In genomic region chr12:79689477-79690155, GRCh38 we compare ENCODE assay signal across 8 cellular contexts. TPM values are rescaled to one million over a fixed set of nuclear protein-coding genes. Genes with fewer than 3 reads are reported as not detected.
DNase-seq lines count a peak whose midpoint lies in the region; ATAC-seq, FAIRE-seq and TF ChIP-seq lines count a peak whose summit lies in the region.

No MANE protein-coding gene starts in this region.

- H3K36me3 ChIP-seq in PC-3 (ENCODE audit: low read depth, low read length) (no peaks in the 10 kb centered on the region), breast epithelium (no peaks in the 10 kb centered on the region), kidney (ENCODE audit: control insufficient read depth in 1 of 2, insufficient read depth in 2 of 2, low read length in 2 of 2) (no peaks in the 10 kb centered on the region), spleen (no peaks in the 10 kb centered on the region)

- ATAC-seq in GM18873 (IDR thresholded peaks at IDR 0.05; ENCODE audit: low FRiP score, unreplicated experiment) = peak; percentile 10
- peak; percentile 38 for ATAC-seq in HG03045 (IDR thresholded peaks at IDR 0.05; ENCODE audit: unreplicated experiment)
- ATAC-seq in PC-3 = no peak

- peaks cover 26% of the 10 kb centered on the region for H4K20me1 ChIP-seq in PC-3 (ENCODE audit: low read length)

- 0 to 1% (median 1%) methylated on average over 13 to 68 of the region's 68 CpGs for WGBS in spleen, 5 donors

- peak overlapping the region; percentile 75 for H3K9ac ChIP-seq in PC-3 (ENCODE audit: low read length)
- H3K9ac ChIP-seq in kidney (ENCODE audit: low read length in 2 of 2) = peak overlapping the region; percentile 79 to 89

- H3K9me2 ChIP-seq in PC-3 (replicated peaks; ENCODE audit: low read length) = no peaks in the 10 kb centered on the region

- peak overlapping the region; percentile 71 for H2AFZ ChIP-seq in PC-3 (ENCODE audit: low read length)

- peaks cover 55% of the 10 kb centered on the region for H3K79me2 ChIP-seq in PC-3 (ENCODE audit: low read length)

- TF ChIP-seq POLR2A in breast epithelium (IDR thresholded peaks at IDR 0.05) = no peak
- TF ChIP-seq POLR2A in spleen (IDR thresholded peaks at IDR 0.05) = no peak

- BruUV-seq in PC-3 (replicated peaks; lab: Mats Ljungman, UMichigan) = no TSS peak

- CTCF ChIA-PET in PC-3 (lab: Charles Lee) = interaction anchor here (0.6 to 1.0 kb wide), 2 partner anchors 51 to 157 kb away, joined by 3 read pairs; no protein-coding TSS in a partner anchor

- H3K4me1 ChIP-seq in PC-3 (ENCODE audit: insufficient read depth, low read length) (peaks cover 48% of the 10 kb centered on the region), breast epithelium (peaks cover 0 to 9% of the 10 kb centered on the region in 2 donors), kidney (ENCODE audit: control insufficient read depth in 1 of 2, insufficient read depth in 1 of 2, low read depth in 1 of 2, low read length in 2 of 2) (peaks cover 0 to 11% of the 10 kb centered on the region in 2 donors), spleen (peaks cover 10 to 59% (median 36%) of the 10 kb centered on the region in 6 donors)

- DNase-seq in COLO829 (ENCODE audit: low spot score) (peak; percentile 8), PC-3 (peak; percentile 61), breast epithelium (ENCODE audit: low spot score in 2 of 2) (peak in 1 of 2 donors; percentile 58), kidney (peak; percentile 80), spleen (peak; percentile 91), NCI-H128 (lab: John Stamatoyannopoulos, UW; ENCODE audit: unreplicated experiment) (no peak)

- H3K27ac ChIP-seq in PC-3 (ENCODE audit: low read length) = peak overlapping the region; percentile 67
- peak overlapping the region; percentile 94 to 98 for H3K27ac ChIP-seq in breast epithelium
- peak overlapping the region; percentile 94 to 98 for H3K27ac ChIP-seq in kidney (ENCODE audit: low read depth in 2 of 2, low read length in 2 of 2)
- peak overlapping the region; percentile 68 to 84 (median 76) for H3K27ac ChIP-seq in spleen

- intact Hi-C loops in PC-3 (cut with micrococcal nuclease) = loop anchor here (2.0 to 5.0 kb wide), 3 partner anchors 51 to 498 kb away; no protein-coding TSS in a partner anchor
- intact Hi-C loops in breast epithelium (cut with DNase I; ENCODE audit: low total_unique reads) = loop anchor here (10.0 kb wide), 1 partner anchor 125 kb away; no protein-coding TSS in a partner anchor
- intact Hi-C loops in kidney (cut with DNase I) = no loop called here
- intact Hi-C loops in spleen (cut with DNase I; ENCODE audit: low total_unique reads) = no loop called here

- POLR2A ChIA-PET in PC-3 (lab: Charles Lee; ENCODE audit: unreplicated experiment) = interaction anchor here (1.5 kb wide), 1 partner anchor 142 kb away, joined by 12 read pairs; no protein-coding TSS in a partner anchor

- H3K9me3 ChIP-seq in PC-3 (ENCODE audit: low read length) = no peaks in the 10 kb centered on the region
- H3K9me3 ChIP-seq in breast epithelium = no peaks in the 10 kb centered on the region
- H3K9me3 ChIP-seq in kidney (ENCODE audit: control insufficient read depth in 1 of 2, low read length in 2 of 2) = no peaks in the 10 kb centered on the region
- no peaks in the 10 kb centered on the region for H3K9me3 ChIP-seq in spleen

- H3K4me3 ChIP-seq in PC-3 (ENCODE audit: low read length) (peak overlapping the region; percentile 87), breast epithelium (peak overlapping the region; percentile 77 to 98 (median 92)), kidney (ENCODE audit: low read length in 2 of 2) (peak overlapping the region; percentile 94 to 95), spleen (peak overlapping the region; percentile 83 to 95 (median 90))

- FAIRE-seq in kidney (lab: Jason Lieb, UNC) = no peak

- TF ChIP-seq CTCF in PC-3 (conservative IDR thresholded peaks at IDR 0.05; ENCODE audit: low read depth, low read length) (no peak), breast epithelium (IDR thresholded peaks at IDR 0.05) (no peak), kidney (IDR thresholded peaks at IDR 0.05; ENCODE audit: borderline replicate concordance, extremely low read depth, insufficient read depth) (peak; percentile 6), spleen (IDR thresholded peaks at IDR 0.05 in 8 of 11, conservative IDR thresholded peaks at IDR 0.05 in 3 of 11) (peak in 1 of 11 experiments; percentile 25)

- H3K27me3 ChIP-seq in PC-3 (ENCODE audit: low read length) = no peaks in the 10 kb centered on the region
- H3K27me3 ChIP-seq in breast epithelium = no peaks in the 10 kb centered on the region
- peaks cover 0 to 43% (median 18%) of the 10 kb centered on the region in 7 donors for H3K27me3 ChIP-seq in spleen (replicated peaks in 1 of 7)

- peak overlapping the region; percentile 90 for H3K4me2 ChIP-seq in PC-3 (ENCODE audit: low read length)

- peaks cover 3% of the 10 kb centered on the region for H3F3A ChIP-seq in PC-3 (ENCODE audit: low read length, unreplicated experiment)

RNA-seq across cellular contexts. Expression of gene PAWR, which starts 1.1 kb away (rescaled TPM):
- total RNA-seq in PC-3 (2014; rRNA removed) (141 and 214 TPM in 2 replicates), breast epithelium (100 to 1,000 TPM in 2 of 3 donors, 10 to 100 TPM in 1; 17.0 to 155 (median 101) TPM), kidney (69.2 TPM), spleen (10 to 100 TPM; 22.8 to 38.0 (median 33.5) TPM)
- polyA plus RNA-seq in kidney (ENCODE audit: insufficient read depth, low read depth, low replicate concordance) (30.7 TPM), spleen (10 to 100 TPM; 16.1 to 28.6 (median 20.1) TPM)

Comparison
In these comparisons a context has a peak if more than half of its experiments do, and no peak if none do; other contexts are left out.
1. intact Hi-C loops: an anchor here in PC-3 (2.0 to 5.0 kb wide) and breast epithelium (10.0 kb wide); none called in kidney and spleen.